In the genomic region with DNA sequence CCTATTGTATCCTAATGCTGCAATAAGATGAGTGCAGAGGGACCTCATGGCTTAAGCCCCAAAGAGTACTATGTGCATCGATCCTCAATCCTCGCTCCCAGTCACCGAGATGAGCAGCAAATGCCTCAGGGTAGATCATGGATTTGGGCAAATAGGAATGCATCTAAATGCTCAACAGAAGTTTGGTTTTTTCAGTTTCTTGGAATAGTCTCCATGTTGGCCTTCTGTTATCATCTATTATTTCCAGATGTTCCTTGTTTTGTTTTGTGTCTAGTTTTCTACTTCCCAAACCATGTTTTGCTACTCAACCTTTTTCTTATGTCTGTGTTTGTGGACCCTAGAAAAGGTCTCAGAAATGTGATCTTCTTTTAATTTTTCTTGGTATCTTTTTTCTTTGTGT, we compare ENCODE assay signal across 23 cellular contexts.
"Had no signal": no experiment of that assay in that cellular context is flagged by ENCODE, and none has a peak within 500 bp of the region (broad histone marks: within the 10 kb centered on the region; RNA-seq: fewer than 3 reads in every experiment).

No MANE protein-coding gene starts in this region.

- H3K27me3 ChIP-seq: gastrocnemius medialis, neutrophil, pancreas, right atrium auricular region, thyroid gland had no signal

- H3K27me3 Mint-ChIP-seq: activated CD4-positive, alpha-beta T cell treated with anti-CD3 and anti-CD28 coated beads, Interleukin-2, amount 10 ng/mL, durations not matched to agents 7 days and 5 days; activated naive CD8-positive, alpha-beta T cell; activated T-helper 17 cell treated with anti-CD3 and anti-CD28 coated beads, Interleukin-2, amount 50 U/mL, for 72 hours; stimulated activated naive CD8-positive, alpha-beta T cell treated with anti-CD3 and anti-CD28 coated beads, Interleukin-15, Interleukin-2, amounts not matched to agents 100 ng/mL and 50 ng/mL, for 24 hours had no signal

- H3K4me3 ChIP-seq: gastrocnemius medialis, pancreas, psoas muscle, right atrium auricular region, thyroid gland had no signal

- H3K36me3 Mint-ChIP-seq: natural killer cell treated with Interleukin-12 subunit alpha and Interleukin-12 subunit beta and Interleukin-15 and Interleukin-18, amount 100 ng/mL, for 72 hours had no signal

- H3K9me3 Mint-ChIP-seq: activated T-helper 17 cell treated with anti-CD3 and anti-CD28 coated beads, Interleukin-2, amount 50 U/mL, for 72 hours; natural killer cell treated with Interleukin-12 subunit alpha and Interleukin-12 subunit beta and Interleukin-15 and Interleukin-18, amount 100 ng/mL, for 72 hours; stimulated activated naive CD8-positive, alpha-beta T cell treated with anti-CD3 and anti-CD28 coated beads, Interleukin-15, Interleukin-2, amounts not matched to agents 100 ng/mL and 50 ng/mL, for 24 hours had no signal

- H3K27ac ChIP-seq: gastrocnemius medialis, neutrophil, pancreas, psoas muscle, right atrium auricular region, thyroid gland, WERI-Rb-1 had no signal

- H3K4me1 ChIP-seq: gastrocnemius medialis, pancreas, psoas muscle, right atrium auricular region, thyroid gland had no signal

- H3K27ac Mint-ChIP-seq: activated CD4-positive, alpha-beta T cell treated with anti-CD3 and anti-CD28 coated beads, Interleukin-2, amount 10 ng/mL, durations not matched to agents 7 days and 5 days; activated CD8-positive, alpha-beta T cell treated with anti-CD3 and anti-CD28 coated beads, Interleukin-2, amount 10 ng/mL, durations not matched to agents 7 days and 5 days; activated naive CD8-positive, alpha-beta T cell; activated T-helper 17 cell treated with anti-CD3 and anti-CD28 coated beads, Interleukin-2, amount 50 U/mL, for 72 hours; natural killer cell treated with Interleukin-12 subunit alpha and Interleukin-12 subunit beta and Interleukin-15 and Interleukin-18, amount 100 ng/mL, for 72 hours; stimulated activated naive CD8-positive, alpha-beta T cell treated with anti-CD3 and anti-CD28 coated beads, Interleukin-15, Interleukin-2, amounts not matched to agents 100 ng/mL and 50 ng/mL, for 24 hours had no signal

- H3K4me1 Mint-ChIP-seq: activated T-helper 17 cell treated with anti-CD3 and anti-CD28 coated beads, Interleukin-2, amount 50 U/mL, for 72 hours had no signal

- ATAC-seq: activated CD8-positive, alpha-beta T cell treated with anti-CD3 and anti-CD28 coated beads, Interleukin-2, amount 10 ng/mL, durations not matched to agents 7 days and 5 days; activated T-helper 17 cell treated with anti-CD3 and anti-CD28 coated beads, Interleukin-2, amount 50 U/mL, for 72 hours; gastrocnemius medialis; left ventricle myocardium superior; natural killer cell treated with Interleukin-12 subunit alpha and Interleukin-12 subunit beta and Interleukin-15 and Interleukin-18, amount 100 ng/mL, for 72 hours; pancreas; psoas muscle had no signal

- DNase-seq: activated CD4-positive, alpha-beta T cell treated with anti-CD3 and anti-CD28 coated beads, Interleukin-2, amount 10 ng/mL, durations not matched to agents 7 days and 5 days; activated CD4-positive, CD25-positive, alpha-beta regulatory T cell treated with anti-CD3 and anti-CD28 coated beads, Interleukin-2, amount 50 U/mL, for 72 hours; activated CD8-positive, alpha-beta T cell treated with anti-CD3 and anti-CD28 coated beads, Interleukin-2, amount 10 ng/mL, durations not matched to agents 7 days and 5 days; activated T-cell treated with anti-CD3 and anti-CD28 coated beads, Interleukin-2, amount 50 U/mL, for 1 hour; amygdala; cerebellar nuclear complex; gastrocnemius medialis; hypothalamus; left ventricle myocardium superior; mammary epithelial cell; pancreas; psoas muscle; stimulated activated CD4-positive, alpha-beta T cell treated with anti-CD3 and anti-CD28 coated beads, Interleukin-12 subunit alpha, Interleukin-12 subunit beta, amount 100 ng/mL, for 4 hours; stimulated activated CD4-positive, alpha-beta T cell treated with anti-CD3 and anti-CD28 coated beads, Interleukin-4, amount 100 ng/mL, for 4 hours; substantia nigra; thyroid gland; WERI-Rb-1 had no signal

- H3K36me3 ChIP-seq: gastrocnemius medialis, neutrophil, pancreas, right atrium auricular region, thyroid gland, WERI-Rb-1 had no signal

- H3K4me3 Mint-ChIP-seq: activated CD4-positive, alpha-beta T cell treated with anti-CD3 and anti-CD28 coated beads, Interleukin-2, amount 10 ng/mL, durations not matched to agents 7 days and 5 days; activated CD8-positive, alpha-beta T cell treated with anti-CD3 and anti-CD28 coated beads, Interleukin-2, amount 10 ng/mL, durations not matched to agents 7 days and 5 days; activated naive CD8-positive, alpha-beta T cell; activated T-helper 17 cell treated with anti-CD3 and anti-CD28 coated beads, Interleukin-2, amount 50 U/mL, for 72 hours; natural killer cell treated with Interleukin-12 subunit alpha and Interleukin-12 subunit beta and Interleukin-15 and Interleukin-18, amount 100 ng/mL, for 72 hours; stimulated activated naive CD8-positive, alpha-beta T cell treated with anti-CD3 and anti-CD28 coated beads, Interleukin-15, Interleukin-2, amounts not matched to agents 100 ng/mL and 50 ng/mL, for 24 hours had no signal

- H3K9me3 ChIP-seq: gastrocnemius medialis, neutrophil, pancreas, psoas muscle, thyroid gland had no signal
